In genomic region chr7:116239019-116239418, GRCh38 we compare ENCODE assay signal across 20 cellular contexts. TPM values are rescaled to one million over a fixed set of nuclear protein-coding genes. Genes with fewer than 3 reads are reported as not detected.
DNase-seq lines count a peak whose midpoint lies in the region; ATAC-seq, FAIRE-seq and TF ChIP-seq lines count a peak whose summit lies in the region.
"Had no signal": no experiment of that assay in that cellular context is flagged by ENCODE, and none has a peak within 500 bp of the region (broad histone marks: within the 10 kb centered on the region; RNA-seq: fewer than 3 reads in every experiment).

No MANE protein-coding gene starts in this region.

- H3K4me3 Mint-ChIP-seq in MCF 10A (ENCODE audit: unreplicated experiment) (no peak overlapping the region), chondrocyte (ENCODE audit: unreplicated experiment) (no peak overlapping the region)
- H3K4me3 Mint-ChIP-seq in naive thymus-derived CD8-positive, alpha-beta T cell = peak overlapping the region in 1 of 10 donors; percentile 12
- H3K4me3 Mint-ChIP-seq: activated naive CD4-positive, alpha-beta T cell treated with anti-CD3 and anti-CD28 coated beads for 36 hours; central memory CD8-positive, alpha-beta T cell; neural crest cell had no signal

- no peak overlapping the region for H3K9ac ChIP-seq in mammary epithelial cell (ENCODE audit: insufficient read depth, low read length)
- no peak overlapping the region for H3K9ac ChIP-seq in Karpas-422 (ENCODE audit: low read length)
- H3K9ac ChIP-seq: BLaER1 treated with 17β-estradiol and CSF1 and Interleukin-3, amounts not matched to agents 10 nM and 100 nM had no signal

- no peaks in the 10 kb centered on the region for H3K9me2 ChIP-seq in Karpas-422 (replicated peaks; ENCODE audit: insufficient read depth, low read length)

- ATAC-seq in naive thymus-derived CD8-positive, alpha-beta T cell = no peak
- ATAC-seq: Right ventricle myocardium inferior had no signal

- H3K9me3 ChIP-seq in mammary epithelial cell (replicated peaks; ENCODE audit: insufficient read depth, low read length) = no peaks in the 10 kb centered on the region
- H3K9me3 ChIP-seq in Karpas-422 (ENCODE audit: low read length) = no peaks in the 10 kb centered on the region

- CTCF ChIA-PET in MCF 10A (lab: Yijun Ruan, JAX) (interaction anchor here (0.7 to 14.6 kb wide), 4 partner anchors 56 to 352 kb away, joined by 4 to 409 read pairs (median 66); no protein-coding TSS in a partner anchor), mammary epithelial cell (lab: Charles Lee; ENCODE audit: low non-redundant PET) (interaction anchor here (0.6 kb wide), 1 partner anchor 62 kb away, joined by 5 read pairs; no protein-coding TSS in a partner anchor)

- peak overlapping the region; percentile 49 for H3K27ac Mint-ChIP-seq in MCF 10A (ENCODE audit: low read depth, unreplicated experiment)
- H3K27ac Mint-ChIP-seq in chondrocyte (ENCODE audit: unreplicated experiment) = peak overlapping the region; percentile 58
- H3K27ac Mint-ChIP-seq in naive thymus-derived CD8-positive, alpha-beta T cell = peak overlapping the region in 8 of 10 donors; percentile 7 to 69 (median 46)
- H3K27ac Mint-ChIP-seq: activated naive CD4-positive, alpha-beta T cell treated with anti-CD3 and anti-CD28 coated beads for 36 hours had no signal

- TF ChIP-seq CTCF in MCF 10A (IDR thresholded peaks at IDR 0.05; ENCODE audit: unreplicated experiment) (no peak), mammary epithelial cell (conservative IDR thresholded peaks at IDR 0.05 in 1 of 2, IDR thresholded peaks at IDR 0.05 in 1 of 2; ENCODE audit: extremely low read depth in 1 of 2, insufficient read depth in 1 of 2, low read depth in 1 of 2, low read length in 2 of 2) (no peak), chondrocyte (IDR thresholded peaks at IDR 0.05) (no peak)

- H3K27me3 Mint-ChIP-seq in MCF 10A (ENCODE audit: insufficient read depth, unreplicated experiment) (no peaks in the 10 kb centered on the region), chondrocyte (ENCODE audit: low read depth) (no peaks in the 10 kb centered on the region)
- H3K27me3 Mint-ChIP-seq in naive thymus-derived CD8-positive, alpha-beta T cell = no peaks in the 10 kb centered on the region
- H3K27me3 Mint-ChIP-seq: central memory CD8-positive, alpha-beta T cell had no signal

- 84% methylated on average over 3 of the region's 3 CpGs for WGBS in mammary epithelial cell (ENCODE audit: low coverage, missing lambda C conversion rate)

- no peak for FAIRE-seq in urothelium cell line (lab: Jason Lieb, UNC)
- FAIRE-seq: frontal cortex had no signal

- H3K4me2 ChIP-seq in mammary epithelial cell (ENCODE audit: insufficient read depth, low read depth, low read length) (no peak overlapping the region), Karpas-422 (ENCODE audit: low read depth, low read length, poor library complexity, severe bottlenecking) (no peak overlapping the region)
- H3K4me2 ChIP-seq: BLaER1 treated with 17β-estradiol and CSF1 and Interleukin-3, amounts not matched to agents 10 nM and 100 nM had no signal

- H3K27ac ChIP-seq in mammary epithelial cell (ENCODE audit: insufficient read depth, low read depth, low read length) (no peak overlapping the region), Karpas-422 (ENCODE audit: low read length) (no peak overlapping the region)
- H3K27ac ChIP-seq: BLaER1 treated with 17β-estradiol and CSF1 and Interleukin-3, amounts not matched to agents 10 nM and 100 nM; spleen had no signal

- intact Hi-C loops in MCF 10A (cut with micrococcal nuclease) = loop anchor here (5.0 kb wide), 1 partner anchor 348 kb away; no protein-coding TSS in a partner anchor
- intact Hi-C loops in mammary epithelial cell (cut with micrococcal nuclease) = no loop called here

- no peaks in the 10 kb centered on the region for H3K27me3 ChIP-seq in mammary epithelial cell (ENCODE audit: insufficient read depth, low read length)
- no peaks in the 10 kb centered on the region for H3K27me3 ChIP-seq in Karpas-422 (ENCODE audit: low read length)
- H3K27me3 ChIP-seq: BLaER1 treated with 17β-estradiol and CSF1 and Interleukin-3, amounts not matched to agents 10 nM and 100 nM; spleen had no signal

- H3K36me3 Mint-ChIP-seq in MCF 10A (ENCODE audit: insufficient read depth, unreplicated experiment) (peaks cover 49% of the 10 kb centered on the region), chondrocyte (ENCODE audit: low read depth) (peaks cover 15% of the 10 kb centered on the region)
- H3K36me3 Mint-ChIP-seq in naive thymus-derived CD8-positive, alpha-beta T cell = peaks cover 0 to 62% (median 16%) of the 10 kb centered on the region in 3 donors

- H3K9me3 Mint-ChIP-seq in MCF 10A (ENCODE audit: unreplicated experiment) = no peaks in the 10 kb centered on the region
- no peaks in the 10 kb centered on the region for H3K9me3 Mint-ChIP-seq in chondrocyte (ENCODE audit: low read depth)
- peaks cover 0 to 3% (median 0%) of the 10 kb centered on the region in 9 donors for H3K9me3 Mint-ChIP-seq in naive thymus-derived CD8-positive, alpha-beta T cell
- H3K9me3 Mint-ChIP-seq: central memory CD8-positive, alpha-beta T cell; neural crest cell had no signal

- H3K4me1 ChIP-seq in mammary epithelial cell (ENCODE audit: insufficient read depth, low read length) (no peaks in the 10 kb centered on the region), Karpas-422 (ENCODE audit: low read length) (no peaks in the 10 kb centered on the region; the same call in 1 of the 2 replicates)
- H3K4me1 ChIP-seq: BLaER1 treated with 17β-estradiol and CSF1 and Interleukin-3, amounts not matched to agents 10 nM and 100 nM had no signal

- DNase-seq in MCF 10A (ENCODE audit: unreplicated experiment) (no peak), mammary epithelial cell (no peak), chondrocyte (ENCODE audit: low spot score) (no peak), SHP77 (lab: John Stamatoyannopoulos, UW) (no peak), Karpas-422 (no peak), urothelium cell line (ENCODE audit: low spot score) (no peak), NCI-H1105 treated with DMSO at 0.1 percent for 48 hours (lab: John Stamatoyannopoulos, UW) (no peak)
- no peak for DNase-seq in naive thymus-derived CD8-positive, alpha-beta T cell
- DNase-seq: activated naive CD4-positive, alpha-beta T cell treated with anti-CD3 and anti-CD28 coated beads for 36 hours; aorta; GDM1; NCI-H2171 treated with DMSO at 0.1 percent for 48 hours; NCI-H69; spleen; stimulated activated CD4-positive, alpha-beta T cell treated with anti-CD3 and anti-CD28 coated beads, Interleukin-4, amount 100 ng/mL, for 24 hours had no signal

- H4K20me1 ChIP-seq in mammary epithelial cell (ENCODE audit: insufficient read depth, low read length) (no peaks in the 10 kb centered on the region), Karpas-422 (ENCODE audit: insufficient read depth, low read depth, low read length) (no peaks in the 10 kb centered on the region)
- H4K20me1 ChIP-seq: BLaER1 treated with 17β-estradiol and CSF1 and Interleukin-3, amounts not matched to agents 10 nM and 100 nM had no signal

- no peak overlapping the region for H3K4me3 ChIP-seq in mammary epithelial cell (replicated peaks in 1 of 3; ENCODE audit: insufficient read depth in 1 of 3, low read depth in 2 of 3, low read length in 3 of 3)
- no peak overlapping the region for H3K4me3 ChIP-seq in Karpas-422 (ENCODE audit: low read length)
- H3K4me3 ChIP-seq: BLaER1 treated with 17β-estradiol and CSF1 and Interleukin-3, amounts not matched to agents 10 nM and 100 nM; spleen had no signal

- H2AFZ ChIP-seq in mammary epithelial cell (ENCODE audit: low read depth, low read length) (no peak overlapping the region), Karpas-422 (ENCODE audit: low read length) (no peak overlapping the region)

- H3K79me2 ChIP-seq in mammary epithelial cell (ENCODE audit: insufficient read depth, low read length) = peaks cover 90% of the 10 kb centered on the region
- H3K79me2 ChIP-seq in Karpas-422 (ENCODE audit: low read length) = no peaks in the 10 kb centered on the region

- H3K4me1 Mint-ChIP-seq in MCF 10A (ENCODE audit: insufficient read depth, unreplicated experiment) = peaks cover 10% of the 10 kb centered on the region
- peaks cover 76% of the 10 kb centered on the region for H3K4me1 Mint-ChIP-seq in chondrocyte (ENCODE audit: low read depth)
- peaks cover 20 to 78% (median 55%) of the 10 kb centered on the region in 4 donors for H3K4me1 Mint-ChIP-seq in naive thymus-derived CD8-positive, alpha-beta T cell

- dilution Hi-C loops in mammary epithelial cell (cut with HindIII; ENCODE audit: low sequenced_read_pairs) = no loop called here

- POLR2A ChIA-PET in MCF 10A (lab: Yijun Ruan, JAX) = interaction anchor here (1.1 to 3.5 kb wide), 2 partner anchors 27 to 61 kb away, joined by 3 to 25 read pairs; partner anchors contain the start of gene TES
- POLR2A ChIA-PET in naive thymus-derived CD8-positive, alpha-beta T cell (lab: Charles Lee) = interaction anchor here (3.1 kb wide), 1 partner anchor 28 kb away, joined by 12 read pairs; the partner anchor contains the start of gene TES

- peaks cover 18% of the 10 kb centered on the region for H3K36me3 ChIP-seq in mammary epithelial cell (ENCODE audit: insufficient read depth, low read length)
- no peaks in the 10 kb centered on the region for H3K36me3 ChIP-seq in Karpas-422 (ENCODE audit: insufficient read depth, low read length)
- H3K36me3 ChIP-seq: BLaER1 treated with 17β-estradiol and CSF1 and Interleukin-3, amounts not matched to agents 10 nM and 100 nM had no signal

- in situ Hi-C loops in mammary epithelial cell (cut with MboI; ENCODE audit: low sequenced_read_pairs in 2 of 2) = loop anchor here in 1 of 2 donors (5.0 kb wide), 1 partner anchor 62 kb away; no protein-coding TSS in a partner anchor

- BruUV-seq in MCF 10A (replicated peaks; lab: Mats Ljungman, UMichigan) (no TSS peak), mammary epithelial cell (replicated peaks; lab: Mats Ljungman, UMichigan) (no TSS peak)

RNA-seq across cellular contexts. Expression of gene TES, which starts 28.7 kb away (rescaled TPM):
- total RNA-seq in MCF 10A (2022) (150 and 162 TPM in 2 replicates), mammary epithelial cell (100 to 1,000 TPM; 189 to 424 TPM), chondrocyte (157 to 261 TPM (median 247 TPM) in 3 replicates)
- polyA plus RNA-seq in mammary epithelial cell = 113 TPM
- polyA minus RNA-seq in mammary epithelial cell = 210 TPM
- 100 to 1,000 TPM; 119 to 122 TPM for total RNA-seq in naive thymus-derived CD8-positive, alpha-beta T cell
- polyA plus RNA-seq in naive thymus-derived CD8-positive, alpha-beta T cell = 100 to 1,000 TPM; 177 to 185 (median 181) TPM
- not detected in 2 replicates for total RNA-seq in Karpas-422 (2014; rRNA removed; shearing (Covaris generic); ENCODE audit: low replicate concordance)

Comparison
In these comparisons a context has a peak if more than half of its experiments do, and no peak if none do; other contexts are left out.
1. RNA of gene TES, which starts 28.7 kb away (total RNA-seq): 189 to 424 TPM in mammary epithelial cell, 157 to 261 TPM in chondrocyte, 150 to 162 TPM in MCF 10A and 119 to 122 TPM in naive thymus-derived CD8-positive, alpha-beta T cell; not detected in Karpas-422; every median in the first group is over 100 times any median in the second.
2. Peak in every context shown above with its lines, with median percentiles within 50 percentile points of each other: H3K27ac Mint-ChIP-seq.